ENCODE assay signal across 17 cellular contexts in the genomic region with DNA sequence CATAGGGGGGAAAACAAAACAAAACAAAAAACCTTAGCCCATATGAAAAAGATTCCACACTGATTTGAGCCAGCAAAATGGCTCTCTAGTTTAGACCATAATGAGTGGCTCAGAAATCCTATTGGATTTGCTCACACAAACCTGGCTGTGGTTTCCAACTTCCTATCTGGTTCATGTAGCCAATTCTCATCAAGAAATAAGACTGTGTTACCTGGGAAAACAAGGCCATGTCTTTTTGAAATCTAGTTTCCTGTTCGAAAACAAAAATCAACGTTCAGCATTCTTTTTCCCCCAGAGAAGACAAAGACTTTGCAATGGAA.
"Had no signal": no experiment of that assay in that cellular context is flagged by ENCODE, and none has a peak within 500 bp of the region (broad histone marks: within the 10 kb centered on the region; RNA-seq: fewer than 3 reads in every experiment).

No MANE protein-coding gene starts in this region.

- DNase-seq: activated CD4-positive, alpha-beta T cell treated with anti-CD3 and anti-CD28 coated beads for 1 hour; activated CD4-positive, alpha-beta T cell treated with anti-CD3 and anti-CD28 coated beads, Interleukin-2, amount 50 U/mL, for 4 hours; activated naive CD4-positive, alpha-beta T cell treated with Interleukin-2 at 50 U/mL for 16 hours; activated T-cell treated with anti-CD3 and anti-CD28 coated beads for 4 hours; anterior cingulate cortex; brain microvascular endothelial cell; cortex of kidney; effector CD4-positive, alpha-beta T cell; left lung; mammary epithelial cell; naive B cell; spleen had no signal

- H3K9me3 ChIP-seq: esophagus muscularis mucosa, left lung, spleen, thoracic aorta had no signal

- H2AFZ ChIP-seq: neural progenitor cell had no signal

- H3K36me3 ChIP-seq: esophagus muscularis mucosa, left lung, neural progenitor cell, spleen, thoracic aorta had no signal

- H3K4me2 ChIP-seq: neural progenitor cell had no signal

- H3K27ac ChIP-seq: brain microvascular endothelial cell, esophagus muscularis mucosa, left lung, neural progenitor cell, spleen, thoracic aorta had no signal

- H3K27me3 ChIP-seq: brain microvascular endothelial cell, esophagus muscularis mucosa, left lung, neural progenitor cell, spleen had no signal

- H3K4me3 ChIP-seq: esophagus muscularis mucosa, left lung, neural progenitor cell, spleen, thoracic aorta had no signal

- H3K9ac ChIP-seq: neural progenitor cell had no signal

- ATAC-seq: activated T-helper 17 cell treated with anti-CD3 and anti-CD28 coated beads, Interleukin-2, amount 50 U/mL, for 72 hours; left lung; sciatic nerve had no signal

- H3K4me1 ChIP-seq: esophagus muscularis mucosa, left lung, neural progenitor cell, spleen had no signal
